In the genomic region with DNA sequence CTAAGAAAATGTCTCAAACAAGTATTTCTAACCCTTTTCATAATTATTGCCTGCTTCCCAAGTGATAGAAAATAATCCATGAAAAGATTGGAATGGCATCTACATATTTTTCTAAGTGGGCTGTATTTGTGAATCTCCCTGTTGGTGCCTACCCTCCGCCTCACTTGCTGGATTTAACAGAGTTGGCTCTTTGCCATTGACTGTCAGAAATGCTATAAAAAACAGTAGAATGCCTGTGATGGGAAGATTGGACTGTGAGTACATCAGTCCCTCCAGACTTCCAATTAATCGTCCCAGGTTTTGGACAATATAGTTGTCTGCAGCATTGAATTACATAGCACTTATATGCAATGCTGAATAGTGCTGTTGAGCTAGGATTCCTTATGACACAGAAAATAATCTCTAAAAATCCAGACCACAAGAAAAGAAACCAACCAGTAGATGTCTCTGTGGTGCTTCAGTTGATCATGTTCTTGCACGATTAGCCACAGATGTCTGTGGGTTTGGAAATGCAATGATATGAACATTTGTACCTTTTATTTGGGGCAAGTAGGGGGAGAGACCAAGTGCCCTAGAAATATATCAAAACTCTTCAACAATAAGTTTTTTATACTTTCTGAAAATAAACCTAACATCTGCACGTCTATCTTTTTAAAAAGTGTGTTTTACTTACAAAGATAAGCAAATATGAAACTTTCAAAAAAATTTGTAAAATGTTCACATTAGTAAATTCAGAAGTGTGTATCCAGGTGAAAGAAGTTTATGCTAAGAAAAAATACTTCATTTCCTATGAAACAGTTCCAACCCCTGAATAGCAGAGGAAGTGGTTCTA, we compare ENCODE assay signal across 9 cellular contexts.
DNase-seq lines count a peak whose midpoint lies in the region; ATAC-seq and TF ChIP-seq lines count a peak whose summit lies in the region.
"Had no signal": no experiment of that assay in that cellular context is flagged by ENCODE, and none has a peak within 500 bp of the region (broad histone marks: within the 10 kb centered on the region; RNA-seq: fewer than 3 reads in every experiment).

No MANE protein-coding gene starts in this region.

- no peak overlapping the region for H3K4me3 Mint-ChIP-seq in Calu3 (ENCODE audit: low read depth, unreplicated experiment)
- H3K4me3 Mint-ChIP-seq in WTC11: no peak overlapping the region

- H3K27ac Mint-ChIP-seq in Calu3 (ENCODE audit: unreplicated experiment) (peak overlapping the region; percentile 14), WTC11 (no peak overlapping the region)

- TF ChIP-seq EP300 in stomach (IDR thresholded peaks at IDR 0.05): no peak
- TF ChIP-seq EP300 in sigmoid colon (IDR thresholded peaks at IDR 0.05): no peak

- TF ChIP-seq CTCF in Calu3 (IDR thresholded peaks at IDR 0.05; ENCODE audit: unreplicated experiment) (peak; percentile 25), GM20000 (IDR thresholded peaks at IDR 0.05; ENCODE audit: extremely low read depth, missing control alignments) (peak; percentile 1), WTC11 (IDR thresholded peaks at IDR 0.05) (no peak), stomach (IDR thresholded peaks at IDR 0.05) (peak in 4 of 7 experiments; percentile 38 to 83 (median 60)), sigmoid colon (IDR thresholded peaks at IDR 0.05) (peak in 1 of 4 experiments; percentile 16)

- H3K27ac ChIP-seq in stomach (no peak overlapping the region), sigmoid colon (no peak overlapping the region)
- H3K27ac ChIP-seq: SJCRH30 had no signal

- H3K9me3 ChIP-seq in stomach (peaks cover 0 to 6% (median 3%) of the 10 kb centered on the region in 4 donors), sigmoid colon (no peaks in the 10 kb centered on the region)
- H3K9me3 ChIP-seq: SJCRH30 had no signal

- peaks cover 2% of the 10 kb centered on the region for H3K9me3 Mint-ChIP-seq in Calu3 (ENCODE audit: low read depth, unreplicated experiment)
- H3K9me3 Mint-ChIP-seq in WTC11: peaks cover 7% of the 10 kb centered on the region

- DNase-seq in Calu3 (peak; percentile 46), GM20000 (ENCODE audit: low spot score) (peak; percentile 15), NCI-H1417 treated with DMSO at 0.1 percent for 48 hours (lab: John Stamatoyannopoulos, UW) (peak; percentile 28), WTC11 (ENCODE audit: low spot score) (no peak), hepatic stellate cell (ENCODE audit: low spot score) (peak; percentile 55), stomach (no peak), sigmoid colon (no peak)
- DNase-seq in stimulated activated CD4-positive, alpha-beta T cell treated with anti-CD3 and anti-CD28 coated beads, Interleukin-2, amount 100 ng/mL, for 24 hours: no peak

- H3K4me3 ChIP-seq in stomach (no peak overlapping the region), sigmoid colon (no peak overlapping the region)
- H3K4me3 ChIP-seq: SJCRH30 had no signal

- H3K36me3 Mint-ChIP-seq in Calu3 (ENCODE audit: insufficient read depth, unreplicated experiment) (peaks cover 6% of the 10 kb centered on the region), WTC11 (no peaks in the 10 kb centered on the region; the same call in 1 of the 2 replicates)

- H3K27me3 ChIP-seq in stomach: no peaks in the 10 kb centered on the region
- no peaks in the 10 kb centered on the region for H3K27me3 ChIP-seq in sigmoid colon
- H3K27me3 ChIP-seq: SJCRH30 had no signal

- WGBS in stomach, 5 donors: 28 to 35% (median 30%) methylated on average over 4 of the region's 4 CpGs
- 28 to 35% methylated on average over 4 of the region's 4 CpGs for WGBS in sigmoid colon, 2 donors

- intact Hi-C loops in Calu3 (cut with micrococcal nuclease; ENCODE audit: unreplicated experiment): loop anchor here (1.0 to 5.0 kb wide), 5 partner anchors 96 to 304 kb away; no protein-coding TSS in a partner anchor
- intact Hi-C loops in stomach (cut with DNase I; ENCODE audit: low total_unique reads): loop anchor here (10.0 kb wide), 2 partner anchors 235 to 305 kb away; no protein-coding TSS in a partner anchor
- intact Hi-C loops in sigmoid colon (cut with DNase I): loop anchor here (2.0 to 10.0 kb wide), 3 partner anchors 203 to 1895 kb away; no protein-coding TSS in a partner anchor

- H3K27me3 Mint-ChIP-seq in Calu3 (ENCODE audit: unreplicated experiment): no peaks in the 10 kb centered on the region
- no peaks in the 10 kb centered on the region for H3K27me3 Mint-ChIP-seq in WTC11 (ENCODE audit: low read depth)

- TF ChIP-seq POLR2A in stomach (IDR thresholded peaks at IDR 0.05): no peak
- TF ChIP-seq POLR2A in sigmoid colon (IDR thresholded peaks at IDR 0.05): no peak

- H3K4me1 ChIP-seq in stomach (peaks cover 0 to 4% (median 0%) of the 10 kb centered on the region in 4 donors), sigmoid colon (no peaks in the 10 kb centered on the region)
- H3K4me1 ChIP-seq: SJCRH30 had no signal

- peak; percentile 69 for ATAC-seq in WTC11

- H3K36me3 ChIP-seq in stomach (no peaks in the 10 kb centered on the region), sigmoid colon (no peaks in the 10 kb centered on the region)
- H3K36me3 ChIP-seq: SJCRH30 had no signal

- peaks cover 31% of the 10 kb centered on the region for H3K4me1 Mint-ChIP-seq in Calu3 (ENCODE audit: low read depth, unreplicated experiment)
- H3K4me1 Mint-ChIP-seq in WTC11: peaks cover 2% of the 10 kb centered on the region; the same call in 1 of the 2 replicates

- POLR2A ChIA-PET in WTC11 (lab: Charles Lee): no interaction called here

- no TSS peak for BruUV-seq in Calu3 (replicated peaks; lab: Mats Ljungman, UMichigan)

- CTCF ChIA-PET in Calu3 (lab: Charles Lee): interaction anchor here (0.6 to 2.3 kb wide), 10 partner anchors 96 to 460 kb away, joined by 3 to 17 read pairs (median 3); a partner anchor contains a TSS
- CTCF ChIA-PET in WTC11 (lab: Charles Lee): interaction anchor here (0.7 to 2.4 kb wide), 10 partner anchors 18 to 549 kb away, joined by 3 to 17 read pairs (median 3); no protein-coding TSS in a partner anchor

TF ChIP-seq in WTC11, 78 proteins besides CTCF, POLR2A, EP300 and RAD21 (continues in another document):
- TF ChIP-seq, protein P1, sequence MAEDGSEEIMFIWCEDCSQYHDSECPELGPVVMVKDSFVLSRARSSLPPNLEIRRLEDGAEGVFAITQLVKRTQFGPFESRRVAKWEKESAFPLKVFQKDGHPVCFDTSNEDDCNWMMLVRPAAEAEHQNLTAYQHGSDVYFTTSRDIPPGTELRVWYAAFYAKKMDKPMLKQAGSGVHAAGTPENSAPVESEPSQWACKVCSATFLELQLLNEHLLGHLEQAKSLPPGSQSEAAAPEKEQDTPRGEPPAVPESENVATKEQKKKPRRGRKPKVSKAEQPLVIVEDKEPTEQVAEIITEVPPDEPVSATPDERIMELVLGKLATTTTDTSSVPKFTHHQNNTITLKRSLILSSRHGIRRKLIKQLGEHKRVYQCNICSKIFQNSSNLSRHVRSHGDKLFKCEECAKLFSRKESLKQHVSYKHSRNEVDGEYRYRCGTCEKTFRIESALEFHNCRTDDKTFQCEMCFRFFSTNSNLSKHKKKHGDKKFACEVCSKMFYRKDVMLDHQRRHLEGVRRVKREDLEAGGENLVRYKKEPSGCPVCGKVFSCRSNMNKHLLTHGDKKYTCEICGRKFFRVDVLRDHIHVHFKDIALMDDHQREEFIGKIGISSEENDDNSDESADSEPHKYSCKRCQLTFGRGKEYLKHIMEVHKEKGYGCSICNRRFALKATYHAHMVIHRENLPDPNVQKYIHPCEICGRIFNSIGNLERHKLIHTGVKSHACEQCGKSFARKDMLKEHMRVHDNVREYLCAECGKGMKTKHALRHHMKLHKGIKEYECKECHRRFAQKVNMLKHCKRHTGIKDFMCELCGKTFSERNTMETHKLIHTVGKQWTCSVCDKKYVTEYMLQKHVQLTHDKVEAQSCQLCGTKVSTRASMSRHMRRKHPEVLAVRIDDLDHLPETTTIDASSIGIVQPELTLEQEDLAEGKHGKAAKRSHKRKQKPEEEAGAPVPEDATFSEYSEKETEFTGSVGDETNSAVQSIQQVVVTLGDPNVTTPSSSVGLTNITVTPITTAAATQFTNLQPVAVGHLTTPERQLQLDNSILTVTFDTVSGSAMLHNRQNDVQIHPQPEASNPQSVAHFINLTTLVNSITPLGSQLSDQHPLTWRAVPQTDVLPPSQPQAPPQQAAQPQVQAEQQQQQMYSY (CRISPR knock-in tag; IDR thresholded peaks at IDR 0.05): no peak
- TF ChIP-seq, protein P2, sequence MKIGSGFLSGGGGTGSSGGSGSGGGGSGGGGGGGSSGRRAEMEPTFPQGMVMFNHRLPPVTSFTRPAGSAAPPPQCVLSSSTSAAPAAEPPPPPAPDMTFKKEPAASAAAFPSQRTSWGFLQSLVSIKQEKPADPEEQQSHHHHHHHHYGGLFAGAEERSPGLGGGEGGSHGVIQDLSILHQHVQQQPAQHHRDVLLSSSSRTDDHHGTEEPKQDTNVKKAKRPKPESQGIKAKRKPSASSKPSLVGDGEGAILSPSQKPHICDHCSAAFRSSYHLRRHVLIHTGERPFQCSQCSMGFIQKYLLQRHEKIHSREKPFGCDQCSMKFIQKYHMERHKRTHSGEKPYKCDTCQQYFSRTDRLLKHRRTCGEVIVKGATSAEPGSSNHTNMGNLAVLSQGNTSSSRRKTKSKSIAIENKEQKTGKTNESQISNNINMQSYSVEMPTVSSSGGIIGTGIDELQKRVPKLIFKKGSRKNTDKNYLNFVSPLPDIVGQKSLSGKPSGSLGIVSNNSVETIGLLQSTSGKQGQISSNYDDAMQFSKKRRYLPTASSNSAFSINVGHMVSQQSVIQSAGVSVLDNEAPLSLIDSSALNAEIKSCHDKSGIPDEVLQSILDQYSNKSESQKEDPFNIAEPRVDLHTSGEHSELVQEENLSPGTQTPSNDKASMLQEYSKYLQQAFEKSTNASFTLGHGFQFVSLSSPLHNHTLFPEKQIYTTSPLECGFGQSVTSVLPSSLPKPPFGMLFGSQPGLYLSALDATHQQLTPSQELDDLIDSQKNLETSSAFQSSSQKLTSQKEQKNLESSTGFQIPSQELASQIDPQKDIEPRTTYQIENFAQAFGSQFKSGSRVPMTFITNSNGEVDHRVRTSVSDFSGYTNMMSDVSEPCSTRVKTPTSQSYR (CRISPR knock-in tag; IDR thresholded peaks at IDR 0.05): no peak
- TF ChIP-seq GABPB1 (CRISPR knock-in tag; IDR thresholded peaks at IDR 0.05) (no peak), TEAD4 (CRISPR knock-in tag; IDR thresholded peaks at IDR 0.05) (no peak)
- TF ChIP-seq, protein P3, sequence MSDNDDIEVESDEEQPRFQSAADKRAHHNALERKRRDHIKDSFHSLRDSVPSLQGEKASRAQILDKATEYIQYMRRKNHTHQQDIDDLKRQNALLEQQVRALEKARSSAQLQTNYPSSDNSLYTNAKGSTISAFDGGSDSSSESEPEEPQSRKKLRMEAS (CRISPR knock-in tag; IDR thresholded peaks at IDR 0.05): no peak
- TF ChIP-seq, protein P4, sequence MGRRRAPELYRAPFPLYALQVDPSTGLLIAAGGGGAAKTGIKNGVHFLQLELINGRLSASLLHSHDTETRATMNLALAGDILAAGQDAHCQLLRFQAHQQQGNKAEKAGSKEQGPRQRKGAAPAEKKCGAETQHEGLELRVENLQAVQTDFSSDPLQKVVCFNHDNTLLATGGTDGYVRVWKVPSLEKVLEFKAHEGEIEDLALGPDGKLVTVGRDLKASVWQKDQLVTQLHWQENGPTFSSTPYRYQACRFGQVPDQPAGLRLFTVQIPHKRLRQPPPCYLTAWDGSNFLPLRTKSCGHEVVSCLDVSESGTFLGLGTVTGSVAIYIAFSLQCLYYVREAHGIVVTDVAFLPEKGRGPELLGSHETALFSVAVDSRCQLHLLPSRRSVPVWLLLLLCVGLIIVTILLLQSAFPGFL (CRISPR knock-in tag; IDR thresholded peaks at IDR 0.05; ENCODE audit: borderline replicate concordance): no peak

Comparison
In these comparisons a context has a peak if more than half of its experiments do, and no peak if none do; other contexts are left out.
1. DNase-seq: peak in Calu3 (single experiment), GM20000 (single experiment), NCI-H1417 treated with DMSO at 0.1 percent for 48 hours (single experiment) and hepatic stellate cell (single experiment); none in WTC11 (single experiment), stomach (single experiment), sigmoid colon (single experiment) and stimulated activated CD4-positive, alpha-beta T cell treated with anti-CD3 and anti-CD28 coated beads, Interleukin-2, amount 100 ng/mL, for 24 hours (0 of 2).